In genomic region chr11:22163394-22163797, GRCh38 we compare ENCODE assay signal across 10 cellular contexts. TPM values are rescaled to one million over a fixed set of nuclear protein-coding genes. Genes with fewer than 3 reads are reported as not detected.
DNase-seq lines count a peak whose midpoint lies in the region; ATAC-seq and TF ChIP-seq lines count a peak whose summit lies in the region.
"Had no signal": no experiment of that assay in that cellular context is flagged by ENCODE, and none has a peak within 500 bp of the region (broad histone marks: within the 10 kb centered on the region; RNA-seq: fewer than 3 reads in every experiment).

No MANE protein-coding gene starts in this region.

- ATAC-seq in GM21619 (IDR thresholded peaks at IDR 0.05; ENCODE audit: unreplicated experiment) (peak; percentile 70), HG03575 (IDR thresholded peaks at IDR 0.05; ENCODE audit: extremely low read depth, insufficient number of reproducible peaks, low FRiP score, unreplicated experiment) (peak; percentile 48), HG02571 (IDR thresholded peaks at IDR 0.05; ENCODE audit: unreplicated experiment) (no peak)
- ATAC-seq: Panc1 had no signal

- DNase-seq in iris pigment epithelial cell (ENCODE audit: low read depth): peak; percentile 0
- DNase-seq in hypothalamus (lab: John Stamatoyannopoulos, UW): no peak
- no peak for DNase-seq in NCI-H1048 (lab: John Stamatoyannopoulos, UW)
- DNase-seq in dermis blood vessel endothelial cell: no peak

- 0 out of 2 replicates have a peak, but pooled peaks have one; percentile 4 for TF ChIP-seq CTCF in GM12874 (IDR thresholded peaks at IDR 0.05; ENCODE audit: insufficient read depth, low read depth, low read length)

RNA-seq across cellular contexts. Expression of gene ANO5, which starts 29.5 kb away (rescaled TPM):
- total RNA-seq in dermis blood vessel endothelial cell: under 0.01 and 0.09 TPM in 2 replicates
- total RNA-seq: HT-29 had no signal
